Comparison of ENCODE assay signal across 9 cellular contexts in the genomic region with DNA sequence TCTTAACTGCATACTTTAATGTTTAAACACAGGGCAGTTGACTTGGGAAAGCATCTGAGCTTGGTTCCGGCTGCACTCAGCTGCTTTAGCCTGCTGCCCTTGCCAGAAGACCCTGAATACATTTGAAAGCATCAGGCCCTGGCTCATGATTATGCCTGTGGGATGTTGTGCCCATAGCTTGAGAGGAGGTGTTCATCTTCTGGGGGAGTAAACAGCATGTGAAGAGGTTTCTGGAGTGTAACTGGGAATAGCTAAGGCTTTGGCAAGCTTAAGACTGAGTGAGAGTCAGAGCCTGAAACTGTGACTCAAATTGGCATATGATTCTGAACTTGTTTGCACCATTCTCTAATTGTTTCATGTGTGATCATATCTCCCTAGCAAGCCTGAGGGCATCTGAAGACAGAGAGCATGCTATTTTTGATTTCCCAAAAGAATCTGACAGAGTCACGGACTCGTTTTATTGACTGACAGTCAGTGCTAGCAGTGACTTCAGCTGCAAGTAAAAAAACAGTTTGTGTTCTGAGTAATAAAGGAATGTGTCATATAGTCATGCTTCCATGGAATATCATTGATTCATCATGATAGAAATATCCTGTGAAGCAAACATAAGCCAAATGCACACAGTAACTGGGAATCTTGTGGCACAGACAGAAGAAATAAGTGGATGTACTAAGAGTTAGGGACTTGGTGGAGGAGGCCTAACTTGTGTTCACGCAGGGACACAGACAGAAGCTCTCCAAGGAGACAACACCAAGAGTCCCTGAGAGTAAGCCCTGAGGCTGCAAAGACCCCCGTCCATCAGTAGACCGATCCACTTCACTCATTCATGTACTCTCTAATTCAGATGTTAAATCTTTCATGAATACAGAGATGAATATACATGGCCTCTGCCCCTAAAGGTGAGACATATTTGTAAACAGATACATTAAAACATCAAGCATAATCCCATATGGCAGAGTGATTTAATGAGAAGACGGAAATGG.
DNase-seq lines count a peak whose midpoint lies in the region; ATAC-seq and TF ChIP-seq lines count a peak whose summit lies in the region.
"Had no signal": no experiment of that assay in that cellular context is flagged by ENCODE, and none has a peak within 500 bp of the region (broad histone marks: within the 10 kb centered on the region; RNA-seq: fewer than 3 reads in every experiment).

No MANE protein-coding gene starts in this region.

- peak overlapping the region; percentile 99 for H3K27ac Mint-ChIP-seq in HFFc6

- no peaks in the 10 kb centered on the region for H3K9me3 Mint-ChIP-seq in HFFc6

- peaks cover 80% of the 10 kb centered on the region for H3K4me1 Mint-ChIP-seq in HFFc6 (ENCODE audit: low read depth)

- H3K36me3 Mint-ChIP-seq in HFFc6 (ENCODE audit: low read depth): peaks cover 17% of the 10 kb centered on the region

- H3K27me3 Mint-ChIP-seq in HFFc6 (ENCODE audit: insufficient read depth): no peaks in the 10 kb centered on the region

- WGBS in thymus: 96% methylated on average over 7 of the region's 7 CpGs

- DNase-seq in HFFc6 (peak; percentile 100), breast epithelium (ENCODE audit: low spot score in 2 of 2) (no peak), kidney epithelial cell (ENCODE audit: low read depth) (peak; percentile 35), NCI-H69 (lab: John Stamatoyannopoulos, UW) (no peak), NCI-H345 treated with DMSO at 0.1 percent for 48 hours (lab: John Stamatoyannopoulos, UW; ENCODE audit: unreplicated experiment) (no peak), HUDEP-2 (lab: John Stamatoyannopoulos, UW; ENCODE audit: unreplicated experiment in 76 of 76) (no peak)
- DNase-seq: activated effector memory CD4-positive, alpha-beta T cell treated with anti-CD3 and anti-CD28 coated beads, Interleukin-2, amount 50 U/mL, for 16 hours had no signal

- H3K36me3 ChIP-seq in breast epithelium (no peaks in the 10 kb centered on the region), kidney epithelial cell (ENCODE audit: control insufficient read depth, insufficient read depth, low read length) (no peaks in the 10 kb centered on the region), thymus (ENCODE audit: control insufficient read depth, insufficient read depth) (no peaks in the 10 kb centered on the region)

- H3K27ac ChIP-seq in breast epithelium (peak overlapping the region; percentile 76 to 90), thymus (ENCODE audit: low read depth) (peak overlapping the region; percentile 42)

- intact Hi-C loops in breast epithelium (cut with DNase I; ENCODE audit: low total_unique reads): no loop called here

- H3K4me3 Mint-ChIP-seq in HFFc6: peak overlapping the region; percentile 64

- H3K4me1 ChIP-seq in breast epithelium (peaks cover 0 to 14% of the 10 kb centered on the region in 2 donors), thymus (ENCODE audit: control insufficient read depth, insufficient read depth, low read length) (no peaks in the 10 kb centered on the region)

- H3K4me3 ChIP-seq in breast epithelium (no peak overlapping the region), kidney epithelial cell (ENCODE audit: low read depth, low read length) (no peak overlapping the region), thymus (ENCODE audit: low read length) (no peak overlapping the region)

- H3K27me3 ChIP-seq in breast epithelium (no peaks in the 10 kb centered on the region), kidney epithelial cell (ENCODE audit: control insufficient read depth, insufficient read depth, low read length) (no peaks in the 10 kb centered on the region), thymus (ENCODE audit: control insufficient read depth, insufficient read depth) (no peaks in the 10 kb centered on the region)

- TF ChIP-seq POLR2A in breast epithelium (IDR thresholded peaks at IDR 0.05): no peak

- TF ChIP-seq CTCF in HFFc6 (IDR thresholded peaks at IDR 0.05) (no peak), breast epithelium (IDR thresholded peaks at IDR 0.05) (no peak), kidney epithelial cell (IDR thresholded peaks at IDR 0.05; ENCODE audit: insufficient read depth, low read length, poor library complexity, severe bottlenecking) (no peak)

- no peak for ATAC-seq in HG02678 (IDR thresholded peaks at IDR 0.05; ENCODE audit: unreplicated experiment)

- no peaks in the 10 kb centered on the region for H3K9me3 ChIP-seq in breast epithelium
- H3K9me3 ChIP-seq in thymus (ENCODE audit: control insufficient read depth): no peaks in the 10 kb centered on the region

Comparison
In these comparisons a context has a peak if more than half of its experiments do, and no peak if none do; other contexts are left out.
1. DNase-seq: peak in HFFc6 (single experiment) and kidney epithelial cell (single experiment); none in breast epithelium (0 of 2), NCI-H69 (single experiment), NCI-H345 treated with DMSO at 0.1 percent for 48 hours (single experiment) and HUDEP-2 (0 of 76).